In genomic region chr5:63439537-63439936, GRCh38 we compare ENCODE assay signal across 15 cellular contexts.
"Had no signal": no experiment of that assay in that cellular context is flagged by ENCODE, and none has a peak within 500 bp of the region (broad histone marks: within the 10 kb centered on the region; RNA-seq: fewer than 3 reads in every experiment).

No MANE protein-coding gene starts in this region.

- H3K27me3 Mint-ChIP-seq: activated CD4-positive, alpha-beta T cell treated with anti-CD3 and anti-CD28 coated beads for 36 hours; activated CD8-positive, alpha-beta T cell treated with anti-CD3 and anti-CD28 coated beads for 36 hours; memory B cell had no signal

- H3K4me3 Mint-ChIP-seq: activated CD4-positive, alpha-beta T cell treated with anti-CD3 and anti-CD28 coated beads for 36 hours; activated CD8-positive, alpha-beta T cell treated with anti-CD3 and anti-CD28 coated beads for 36 hours; activated naive CD4-positive, alpha-beta T cell treated with anti-CD3 and anti-CD28 coated beads for 36 hours; memory B cell had no signal

- H3K27ac ChIP-seq: colonic mucosa, gastrocnemius medialis, ovary, suprapubic skin had no signal

- H3K36me3 Mint-ChIP-seq: memory B cell had no signal

- H3K4me1 Mint-ChIP-seq: activated CD4-positive, alpha-beta T cell treated with anti-CD3 and anti-CD28 coated beads for 36 hours; memory B cell had no signal

- H3K9me3 ChIP-seq: colonic mucosa, gastrocnemius medialis, ovary, suprapubic skin had no signal

- ATAC-seq: activated CD4-positive, alpha-beta T cell treated with anti-CD3 and anti-CD28 coated beads for 36 hours; activated CD8-positive, alpha-beta T cell treated with anti-CD3 and anti-CD28 coated beads for 36 hours; gastrocnemius medialis; left cardiac atrium; stimulated activated naive CD8-positive, alpha-beta T cell treated with anti-CD3 and anti-CD28 coated beads, Interleukin-15, Interleukin-2, amounts not matched to agents 100 U/mL and 50 U/mL, for 24 hours had no signal

- H3K27me3 ChIP-seq: colonic mucosa, gastrocnemius medialis, ovary, suprapubic skin had no signal

- H3K4me3 ChIP-seq: colonic mucosa, gastrocnemius medialis, ovary, suprapubic skin had no signal

- DNase-seq: activated CD4-positive, alpha-beta T cell treated with anti-CD3 and anti-CD28 coated beads for 36 hours; activated CD8-positive, alpha-beta memory T cell treated with anti-CD3 and anti-CD28 coated beads, Interleukin-2, amount 50 U/mL, for 48 hours; activated CD8-positive, alpha-beta T cell treated with anti-CD3 and anti-CD28 coated beads for 36 hours; activated naive CD4-positive, alpha-beta T cell treated with anti-CD3 and anti-CD28 coated beads for 36 hours; colonic mucosa; effector CD4-positive, alpha-beta T cell; gastrocnemius medialis; left cardiac atrium; ovary; stimulated activated CD4-positive, alpha-beta T cell treated with anti-CD3 and anti-CD28 coated beads, Interleukin-4, amount 100 ng/mL, for 1 hour; stimulated activated CD8-positive, alpha-beta memory T cell treated with anti-CD3 and anti-CD28 coated beads, Interleukin-4, amount 100 ng/mL, for 48 hours; stimulated activated naive CD8-positive, alpha-beta T cell treated with anti-CD3 and anti-CD28 coated beads, Interleukin-15, Interleukin-2, amounts not matched to agents 100 U/mL and 50 U/mL, for 24 hours; T-helper 9 cell had no signal

- H3K4me1 ChIP-seq: colonic mucosa, gastrocnemius medialis, suprapubic skin had no signal

- H3K27ac Mint-ChIP-seq: activated CD4-positive, alpha-beta T cell treated with anti-CD3 and anti-CD28 coated beads for 36 hours; activated CD8-positive, alpha-beta T cell treated with anti-CD3 and anti-CD28 coated beads for 36 hours; activated naive CD4-positive, alpha-beta T cell treated with anti-CD3 and anti-CD28 coated beads for 36 hours; memory B cell had no signal

- H3K36me3 ChIP-seq: colonic mucosa, gastrocnemius medialis, ovary, suprapubic skin had no signal
